ENCODE assay signal across 1 cellular context in the genomic region with DNA sequence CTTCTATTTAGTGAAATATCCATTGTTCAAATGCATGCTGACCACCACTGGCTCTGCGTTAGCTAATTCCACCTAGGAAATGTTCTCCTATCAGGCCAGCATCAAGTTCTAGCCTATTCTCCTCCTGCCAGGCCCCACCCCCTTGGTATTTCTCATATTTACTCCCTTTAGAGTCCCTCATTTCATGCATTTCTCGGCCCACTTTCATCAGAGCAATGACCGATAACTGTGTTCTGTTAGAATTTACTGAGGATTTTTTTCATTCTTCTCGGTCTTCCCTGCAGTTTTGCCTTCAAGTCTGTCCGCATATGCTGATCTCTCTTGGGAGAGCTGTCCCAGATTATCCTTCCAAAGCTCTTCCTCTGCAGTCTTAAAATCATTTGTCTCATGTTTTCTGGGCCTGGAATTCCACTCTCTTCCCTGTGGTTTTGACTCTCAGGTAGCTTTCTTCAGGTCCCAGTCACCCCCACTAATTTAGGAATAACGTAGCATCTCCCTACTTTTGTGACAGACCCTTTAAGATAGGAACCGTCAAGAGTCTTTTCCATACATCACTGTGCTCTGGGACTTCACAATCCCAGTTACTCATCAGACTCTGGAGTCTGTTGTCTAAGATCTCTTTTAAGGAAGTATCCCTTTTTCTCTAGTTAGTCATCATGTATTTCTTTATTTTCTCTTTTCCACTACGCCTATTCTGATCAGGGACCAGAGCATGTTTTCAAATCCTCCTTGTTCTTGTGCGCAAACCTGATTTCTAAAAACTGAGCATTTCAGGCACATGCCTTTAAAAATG.
TF ChIP-seq lines count a peak whose summit lies in the region.

No MANE protein-coding gene starts in this region.

TF ChIP-seq in endothelial cell of umbilical vein, 7 proteins besides CTCF, POLR2A, EP300 and RAD21:
- TF ChIP-seq MAX (IDR thresholded peaks at IDR 0.05; ENCODE audit: insufficient read depth, insufficient read length) (no peak), EZH2 (IDR thresholded peaks at IDR 0.05; ENCODE audit: borderline replicate concordance, low read depth, low read length, severe bottlenecking) (no peak), GATA2 (IDR thresholded peaks at IDR 0.05; ENCODE audit: insufficient read depth, insufficient read length, low read depth, low read length) (no peak), POLR2AphosphoS5 (IDR thresholded peaks at IDR 0.05; ENCODE audit: insufficient read depth, low read depth, low read length) (no peak), MYC (IDR thresholded peaks at IDR 0.05; ENCODE audit: low read depth, low read length) (no peak), JUN (IDR thresholded peaks at IDR 0.05; ENCODE audit: borderline replicate concordance, insufficient read depth, insufficient read length, low read depth) (no peak), FOS (IDR thresholded peaks at IDR 0.05; ENCODE audit: borderline replicate concordance, insufficient read depth, low read length) (no peak)
